12 cellular contexts compared by ENCODE assay signal in genomic region chr1:245419572-245419971, GRCh38.
A peak's percentile ranks its signal among the peaks of the same experiment; 100 is the strongest.
DNase-seq lines count a peak whose midpoint lies in the region; ATAC-seq and TF ChIP-seq lines count a peak whose summit lies in the region.
"Had no signal": no experiment of that assay in that cellular context is flagged by ENCODE, and none has a peak within 500 bp of the region (broad histone marks: within the 10 kb centered on the region; RNA-seq: fewer than 3 reads in every experiment).

No MANE protein-coding gene starts in this region.

- H3K4me2 ChIP-seq in GM23338: no peak overlapping the region

- H3K27me3 Mint-ChIP-seq in GM23338 (ENCODE audit: insufficient read depth, low read depth, poor library complexity) (no peaks in the 10 kb centered on the region), WTC11 (ENCODE audit: low read depth) (no peaks in the 10 kb centered on the region), nephron progenitor cell (ENCODE audit: low read depth, poor library complexity) (peaks cover 4% of the 10 kb centered on the region)
- H3K27me3 Mint-ChIP-seq: CD4-positive, CD25-positive, alpha-beta regulatory T cell had no signal

- no peak overlapping the region for H2AFZ ChIP-seq in GM23338

- H3K4me3 ChIP-seq in GM23338: no peak overlapping the region
- H3K4me3 ChIP-seq: HAP-1 had no signal

- peaks cover 2% of the 10 kb centered on the region for H3K4me1 Mint-ChIP-seq in GM23338
- H3K4me1 Mint-ChIP-seq in WTC11: peaks cover 4% of the 10 kb centered on the region; the same call in 1 of the 2 replicates
- peaks cover 76% of the 10 kb centered on the region for H3K4me1 Mint-ChIP-seq in nephron progenitor cell
- H3K4me1 Mint-ChIP-seq: CD4-positive, CD25-positive, alpha-beta regulatory T cell had no signal

- no peak overlapping the region for H3K27ac ChIP-seq in GM23338 (ENCODE audit: low read depth)

- H3K36me3 ChIP-seq in GM23338 (ENCODE audit: insufficient read depth): no peaks in the 10 kb centered on the region
- H3K36me3 ChIP-seq: HAP-1 had no signal

- H3K36me3 Mint-ChIP-seq in GM23338 (ENCODE audit: low read depth) (no peaks in the 10 kb centered on the region), WTC11 (no peaks in the 10 kb centered on the region), nephron progenitor cell (ENCODE audit: low read depth) (peaks cover 31% of the 10 kb centered on the region)
- H3K36me3 Mint-ChIP-seq: CD4-positive, CD25-positive, alpha-beta regulatory T cell had no signal

- CTCF ChIA-PET in WTC11 (lab: Charles Lee): interaction anchor here (0.7 to 1.4 kb wide), 3 partner anchors 39 to 263 kb away, joined by 3 read pairs; no protein-coding TSS in a partner anchor

- ATAC-seq in GM23338 (peak; percentile 66), WTC11 (peak; percentile 36; the same call in 1 of the 2 replicates), HG02970 (IDR thresholded peaks at IDR 0.05; ENCODE audit: low FRiP score, unreplicated experiment) (no peak), GM21723 (IDR thresholded peaks at IDR 0.05; ENCODE audit: unreplicated experiment) (no peak)

- in situ Hi-C loops in GM13976 (cut with MboI; ENCODE audit: low sequenced_read_pairs, unreplicated experiment): no loop called here

- H3K27ac Mint-ChIP-seq in GM23338 (no peak overlapping the region), WTC11 (no peak overlapping the region), nephron progenitor cell (peak overlapping the region; percentile 86)
- H3K27ac Mint-ChIP-seq: CD4-positive, CD25-positive, alpha-beta regulatory T cell had no signal

- H4K20me1 ChIP-seq in GM23338 (replicated peaks; ENCODE audit: insufficient read depth): no peaks in the 10 kb centered on the region

- H3K4me1 ChIP-seq in GM23338 (ENCODE audit: insufficient read depth): no peaks in the 10 kb centered on the region; the same call in 1 of the 2 replicates
- H3K4me1 ChIP-seq: BE2C, HAP-1 had no signal

- H3K4me3 Mint-ChIP-seq in GM23338: no peak overlapping the region
- H3K4me3 Mint-ChIP-seq in WTC11: no peak overlapping the region
- no peak overlapping the region for H3K4me3 Mint-ChIP-seq in nephron progenitor cell
- H3K4me3 Mint-ChIP-seq: CD4-positive, CD25-positive, alpha-beta regulatory T cell had no signal

- H3K27me3 ChIP-seq in GM23338 (ENCODE audit: insufficient read depth): no peaks in the 10 kb centered on the region
- H3K27me3 ChIP-seq: BE2C had no signal

- no peaks in the 10 kb centered on the region for H3K9me3 Mint-ChIP-seq in GM23338
- H3K9me3 Mint-ChIP-seq in WTC11: no peaks in the 10 kb centered on the region
- H3K9me3 Mint-ChIP-seq in nephron progenitor cell: peaks cover 3% of the 10 kb centered on the region

- no peaks in the 10 kb centered on the region for H3F3A ChIP-seq in GM23338 (replicated peaks; ENCODE audit: low read depth)

- POLR2A ChIA-PET in WTC11 (lab: Charles Lee): interaction anchor here (0.5 to 1.3 kb wide), 2 partner anchors 10 to 729 kb away, joined by 3 read pairs; no protein-coding TSS in a partner anchor

- H3K9me2 ChIP-seq in GM23338 (ENCODE audit: insufficient read depth): no peaks in the 10 kb centered on the region

- H3K79me2 ChIP-seq in GM23338 (replicated peaks; ENCODE audit: insufficient read depth): no peaks in the 10 kb centered on the region

- TF ChIP-seq CTCF in GM23338 (conservative IDR thresholded peaks at IDR 0.05; ENCODE audit: low read depth in 2 of 2) (no peak), WTC11 (IDR thresholded peaks at IDR 0.05) (no peak), nephron progenitor cell (IDR thresholded peaks at IDR 0.05) (no peak), GM13976 (IDR thresholded peaks at IDR 0.05; ENCODE audit: borderline replicate concordance, control extremely low read depth, extremely low read depth, insufficient read depth, missing control alignments) (no peak)

- DNase-seq in GM23338 (ENCODE audit: low spot score): no peak
- DNase-seq in WTC11 (ENCODE audit: low spot score): no peak
- no peak for DNase-seq in nephron progenitor cell
- DNase-seq in retina: peak; percentile 56
- no peak for DNase-seq in GM13976 (ENCODE audit: low spot score)
- DNase-seq: BE2C; C1 segment of cervical spinal cord; Caco-2; CD4-positive, CD25-positive, alpha-beta regulatory T cell had no signal

TF ChIP-seq in GM23338, 12 proteins besides CTCF, POLR2A, EP300 and RAD21 (continues in another document):
- TF ChIP-seq CREB1 (CRISPR knock-in tag; IDR thresholded peaks at IDR 0.05; ENCODE audit: low read depth): no peak
- no peak for TF ChIP-seq EZH2phosphoT487 (IDR thresholded peaks at IDR 0.05; ENCODE audit: unreplicated experiment)
- TF ChIP-seq ZNF114 (CRISPR knock-in tag; IDR thresholded peaks at IDR 0.05): no peak
- TF ChIP-seq EZH2 (IDR thresholded peaks at IDR 0.05; ENCODE audit: low read depth, unreplicated experiment): no peak
- TF ChIP-seq NANOG (IDR thresholded peaks at IDR 0.05; ENCODE audit: borderline replicate concordance): no peak
- no peak for TF ChIP-seq POLR2AphosphoS5 (IDR thresholded peaks at IDR 0.05; ENCODE audit: low read depth)
- no peak for TF ChIP-seq REST (IDR thresholded peaks at IDR 0.05; ENCODE audit: unreplicated experiment)

TF ChIP-seq in WTC11, 78 proteins besides CTCF, POLR2A, EP300 and RAD21 (continues in another document):
- TF ChIP-seq EMX1 (CRISPR knock-in tag; IDR thresholded peaks at IDR 0.05) (no peak), ZNF121 (CRISPR knock-in tag; IDR thresholded peaks at IDR 0.05) (no peak), CREB1 (CRISPR knock-in tag; IDR thresholded peaks at IDR 0.05) (no peak), USF2 (CRISPR knock-in tag; IDR thresholded peaks at IDR 0.05) (no peak), ZNF281 (CRISPR knock-in tag; IDR thresholded peaks at IDR 0.05) (no peak), GABPB1 (CRISPR knock-in tag; IDR thresholded peaks at IDR 0.05) (no peak), ARID4B (CRISPR knock-in tag; IDR thresholded peaks at IDR 0.05; ENCODE audit: borderline replicate concordance) (no peak), ELF4 (CRISPR knock-in tag; IDR thresholded peaks at IDR 0.05; ENCODE audit: low read depth) (no peak), JAZF1 (CRISPR knock-in tag; IDR thresholded peaks at IDR 0.05) (no peak)

Comparison
In these comparisons a context has a peak if more than half of its experiments do, and no peak if none do; other contexts are left out.
1. ATAC-seq: peak in GM23338 (single experiment) and WTC11 (single experiment); none in HG02970 (single experiment) and GM21723 (single experiment).